20 cellular contexts compared by ENCODE assay signal in the genomic region with DNA sequence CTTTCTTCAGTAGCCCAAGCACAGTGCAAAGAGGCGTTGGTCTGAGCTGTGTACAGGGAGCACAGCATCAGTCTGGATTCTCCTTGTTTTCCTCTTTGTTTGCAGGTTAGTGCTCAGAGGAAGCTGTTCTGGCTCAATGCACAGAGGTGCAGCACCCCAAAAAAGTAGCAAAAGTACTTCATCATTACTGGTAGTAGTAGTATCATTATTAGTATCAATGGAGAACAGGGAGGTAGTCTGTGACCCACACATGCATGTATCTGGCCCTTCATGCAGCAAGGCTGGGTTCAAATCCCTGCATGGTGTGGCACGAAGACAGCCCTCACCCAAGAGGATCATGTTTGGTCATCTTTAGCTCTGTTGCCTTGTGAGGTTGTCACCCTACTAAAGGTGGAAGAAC.
"Had no signal": no experiment of that assay in that cellular context is flagged by ENCODE, and none has a peak within 500 bp of the region (broad histone marks: within the 10 kb centered on the region; RNA-seq: fewer than 3 reads in every experiment).

No MANE protein-coding gene starts in this region.

- H3K27ac Mint-ChIP-seq: activated naive CD4-positive, alpha-beta T cell treated with anti-CD3 and anti-CD28 coated beads, Interleukin-2, amount 10 ng/mL, durations not matched to agents 7 days and 5 days; activated T-cell treated with anti-CD3 and anti-CD28 coated beads, Interleukin-2, amount 50 U/mL, for 24 hours; dendritic cell treated with granulocyte-macrophage colony-stimulating factor and Interleukin-4, amounts not matched to agents 40 ng/mL and 50 ng/mL, for 4 days; natural killer cell treated with Interleukin-12 subunit alpha and Interleukin-12 subunit beta and Interleukin-15 and Interleukin-18, amount 100 ng/mL, for 72 hours had no signal

- H3K27me3 Mint-ChIP-seq: activated naive CD4-positive, alpha-beta T cell treated with anti-CD3 and anti-CD28 coated beads, Interleukin-2, amount 10 ng/mL, durations not matched to agents 7 days and 5 days; activated T-cell treated with anti-CD3 and anti-CD28 coated beads, Interleukin-2, amount 50 U/mL, for 24 hours; dendritic cell treated with granulocyte-macrophage colony-stimulating factor and Interleukin-4, amounts not matched to agents 40 ng/mL and 50 ng/mL, for 4 days; natural killer cell treated with Interleukin-12 subunit alpha and Interleukin-12 subunit beta and Interleukin-15 and Interleukin-18, amount 100 ng/mL, for 72 hours had no signal

- H3K36me3 Mint-ChIP-seq: activated naive CD4-positive, alpha-beta T cell treated with anti-CD3 and anti-CD28 coated beads, Interleukin-2, amount 10 ng/mL, durations not matched to agents 7 days and 5 days; natural killer cell treated with Interleukin-12 subunit alpha and Interleukin-12 subunit beta and Interleukin-15 and Interleukin-18, amount 100 ng/mL, for 72 hours had no signal

- H3K27me3 ChIP-seq: upper lobe of left lung had no signal

- FAIRE-seq: endometrium had no signal

- H3K9me3 ChIP-seq: thoracic aorta, upper lobe of left lung had no signal

- H3K4me3 ChIP-seq: upper lobe of left lung had no signal

- H3K4me1 ChIP-seq: heart right ventricle had no signal

- H3K9me3 Mint-ChIP-seq: activated naive CD4-positive, alpha-beta T cell treated with anti-CD3 and anti-CD28 coated beads, Interleukin-2, amount 10 ng/mL, durations not matched to agents 7 days and 5 days; activated T-cell treated with anti-CD3 and anti-CD28 coated beads, Interleukin-2, amount 50 U/mL, for 24 hours; dendritic cell treated with granulocyte-macrophage colony-stimulating factor and Interleukin-4, amounts not matched to agents 40 ng/mL and 50 ng/mL, for 4 days had no signal

- H3K4me3 Mint-ChIP-seq: activated naive CD4-positive, alpha-beta T cell treated with anti-CD3 and anti-CD28 coated beads, Interleukin-2, amount 10 ng/mL, durations not matched to agents 7 days and 5 days; activated T-cell treated with anti-CD3 and anti-CD28 coated beads, Interleukin-2, amount 50 U/mL, for 24 hours; dendritic cell treated with granulocyte-macrophage colony-stimulating factor and Interleukin-4, amounts not matched to agents 40 ng/mL and 50 ng/mL, for 4 days; natural killer cell treated with Interleukin-12 subunit alpha and Interleukin-12 subunit beta and Interleukin-15 and Interleukin-18, amount 100 ng/mL, for 72 hours had no signal

- H3K27ac ChIP-seq: heart right ventricle, thoracic aorta, upper lobe of left lung had no signal

- H3K36me3 ChIP-seq: heart right ventricle, thoracic aorta, upper lobe of left lung had no signal

- DNase-seq: activated naive CD4-positive, alpha-beta T cell treated with anti-CD3 and anti-CD28 coated beads, Interleukin-2, amount 10 ng/mL, durations not matched to agents 7 days and 5 days; activated T-cell treated with anti-CD3 and anti-CD28 coated beads, Interleukin-2, amount 50 U/mL, for 24 hours; caudate nucleus; effector CD4-positive, alpha-beta T cell; foreskin fibroblast; heart right ventricle; islet precursor cell; left cardiac atrium; midbrain; posterior cingulate gyrus; small intestine; stimulated activated CD4-positive, alpha-beta T cell treated with anti-CD3 and anti-CD28 coated beads, Interleukin-15, amount 100 ng/mL, for 24 hours; stimulated activated naive CD4-positive, alpha-beta T cell; T-helper 9 cell; upper lobe of left lung had no signal

- H3K4me1 Mint-ChIP-seq: activated naive CD4-positive, alpha-beta T cell treated with anti-CD3 and anti-CD28 coated beads, Interleukin-2, amount 10 ng/mL, durations not matched to agents 7 days and 5 days had no signal

- ATAC-seq: heart right ventricle; left cardiac atrium; natural killer cell treated with Interleukin-12 subunit alpha and Interleukin-12 subunit beta and Interleukin-15 and Interleukin-18, amount 100 ng/mL, for 72 hours; sciatic nerve had no signal
